Comparison of ENCODE assay signal across 1 cellular context in the genomic region with DNA sequence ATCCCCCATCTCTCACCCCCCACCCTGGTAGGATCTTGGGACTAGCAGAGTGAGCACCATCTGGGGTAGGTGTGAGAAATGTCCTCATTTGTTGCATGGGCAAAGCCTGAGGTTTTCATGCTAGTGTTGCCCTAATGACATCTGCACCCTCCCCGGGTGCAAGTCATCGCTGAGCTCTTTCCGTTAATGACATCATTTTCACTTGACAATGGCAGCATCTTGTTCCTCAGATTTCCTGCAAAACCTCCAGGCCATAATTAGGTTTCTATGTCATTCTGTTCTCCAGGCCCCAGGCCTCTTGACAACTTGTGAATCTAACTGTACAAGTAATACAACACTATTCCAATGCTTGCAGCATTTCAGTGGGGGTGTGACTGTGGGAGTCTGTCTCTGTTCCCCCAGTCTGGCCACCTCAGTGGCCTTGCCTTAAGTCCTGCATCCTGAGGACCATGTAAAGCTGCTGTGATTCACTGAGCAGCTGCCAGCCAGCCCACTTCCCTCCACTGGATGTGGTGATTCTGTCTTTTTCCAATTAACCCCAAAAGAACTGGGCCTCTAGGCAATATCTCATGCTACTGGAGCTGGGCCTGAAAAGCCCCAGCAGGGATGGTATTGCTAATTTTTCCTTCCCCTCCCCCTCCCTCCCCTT.
TF ChIP-seq lines count a peak whose summit lies in the region.

No MANE protein-coding gene starts in this region.

TF ChIP-seq in WTC11, 78 proteins besides CTCF, POLR2A, EP300 and RAD21:
- TF ChIP-seq ARID4B (CRISPR knock-in tag; IDR thresholded peaks at IDR 0.05; ENCODE audit: borderline replicate concordance), result no peak
- no peak for TF ChIP-seq ATF2 (CRISPR knock-in tag; IDR thresholded peaks at IDR 0.05; ENCODE audit: borderline replicate concordance, low read depth)
- no peak for TF ChIP-seq NFATC4 (CRISPR knock-in tag; IDR thresholded peaks at IDR 0.05)
- no peak for TF ChIP-seq ELF4 (CRISPR knock-in tag; IDR thresholded peaks at IDR 0.05; ENCODE audit: low read depth)
